Comparison of ENCODE assay signal across 1 cellular context in the genomic region with DNA sequence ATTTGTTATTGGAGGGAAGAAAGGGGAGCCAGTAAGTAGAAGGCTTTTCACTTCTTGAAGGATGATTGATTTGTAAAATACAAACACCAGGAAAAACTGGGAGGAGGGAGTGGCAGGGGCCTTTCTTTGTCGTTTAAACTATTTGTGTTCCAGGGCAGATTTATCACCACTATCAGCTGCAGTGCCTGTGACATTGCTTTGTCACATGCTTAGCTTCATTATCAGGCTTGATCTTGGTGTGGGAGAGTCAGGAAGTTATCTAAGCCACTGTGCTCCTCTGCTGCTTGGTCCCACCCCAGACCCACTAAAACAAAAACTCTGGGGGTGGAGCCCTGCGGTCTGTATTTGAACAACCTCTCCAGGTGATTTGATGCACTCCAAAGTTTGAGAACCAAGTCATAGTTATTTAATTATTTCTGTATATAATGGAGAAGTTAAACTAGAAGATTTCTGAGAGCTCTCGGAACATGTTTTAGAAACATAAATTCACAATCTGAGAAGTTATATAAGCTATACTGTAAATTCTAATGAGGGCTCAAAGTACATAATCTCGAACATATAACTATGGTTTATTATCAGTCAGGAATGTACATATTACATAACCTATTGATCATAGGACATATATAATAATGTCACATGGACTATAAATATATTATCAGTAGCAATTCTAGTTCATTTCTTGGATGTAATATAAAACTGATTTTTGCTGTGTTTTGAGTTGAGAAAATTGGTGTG.
TF ChIP-seq lines count a peak whose summit lies in the region.

No MANE protein-coding gene starts in this region.

TF ChIP-seq in K562, 482 proteins besides CTCF, POLR2A, EP300 and RAD21 (continued from another document and continues in another):
- TF ChIP-seq, protein P1, sequence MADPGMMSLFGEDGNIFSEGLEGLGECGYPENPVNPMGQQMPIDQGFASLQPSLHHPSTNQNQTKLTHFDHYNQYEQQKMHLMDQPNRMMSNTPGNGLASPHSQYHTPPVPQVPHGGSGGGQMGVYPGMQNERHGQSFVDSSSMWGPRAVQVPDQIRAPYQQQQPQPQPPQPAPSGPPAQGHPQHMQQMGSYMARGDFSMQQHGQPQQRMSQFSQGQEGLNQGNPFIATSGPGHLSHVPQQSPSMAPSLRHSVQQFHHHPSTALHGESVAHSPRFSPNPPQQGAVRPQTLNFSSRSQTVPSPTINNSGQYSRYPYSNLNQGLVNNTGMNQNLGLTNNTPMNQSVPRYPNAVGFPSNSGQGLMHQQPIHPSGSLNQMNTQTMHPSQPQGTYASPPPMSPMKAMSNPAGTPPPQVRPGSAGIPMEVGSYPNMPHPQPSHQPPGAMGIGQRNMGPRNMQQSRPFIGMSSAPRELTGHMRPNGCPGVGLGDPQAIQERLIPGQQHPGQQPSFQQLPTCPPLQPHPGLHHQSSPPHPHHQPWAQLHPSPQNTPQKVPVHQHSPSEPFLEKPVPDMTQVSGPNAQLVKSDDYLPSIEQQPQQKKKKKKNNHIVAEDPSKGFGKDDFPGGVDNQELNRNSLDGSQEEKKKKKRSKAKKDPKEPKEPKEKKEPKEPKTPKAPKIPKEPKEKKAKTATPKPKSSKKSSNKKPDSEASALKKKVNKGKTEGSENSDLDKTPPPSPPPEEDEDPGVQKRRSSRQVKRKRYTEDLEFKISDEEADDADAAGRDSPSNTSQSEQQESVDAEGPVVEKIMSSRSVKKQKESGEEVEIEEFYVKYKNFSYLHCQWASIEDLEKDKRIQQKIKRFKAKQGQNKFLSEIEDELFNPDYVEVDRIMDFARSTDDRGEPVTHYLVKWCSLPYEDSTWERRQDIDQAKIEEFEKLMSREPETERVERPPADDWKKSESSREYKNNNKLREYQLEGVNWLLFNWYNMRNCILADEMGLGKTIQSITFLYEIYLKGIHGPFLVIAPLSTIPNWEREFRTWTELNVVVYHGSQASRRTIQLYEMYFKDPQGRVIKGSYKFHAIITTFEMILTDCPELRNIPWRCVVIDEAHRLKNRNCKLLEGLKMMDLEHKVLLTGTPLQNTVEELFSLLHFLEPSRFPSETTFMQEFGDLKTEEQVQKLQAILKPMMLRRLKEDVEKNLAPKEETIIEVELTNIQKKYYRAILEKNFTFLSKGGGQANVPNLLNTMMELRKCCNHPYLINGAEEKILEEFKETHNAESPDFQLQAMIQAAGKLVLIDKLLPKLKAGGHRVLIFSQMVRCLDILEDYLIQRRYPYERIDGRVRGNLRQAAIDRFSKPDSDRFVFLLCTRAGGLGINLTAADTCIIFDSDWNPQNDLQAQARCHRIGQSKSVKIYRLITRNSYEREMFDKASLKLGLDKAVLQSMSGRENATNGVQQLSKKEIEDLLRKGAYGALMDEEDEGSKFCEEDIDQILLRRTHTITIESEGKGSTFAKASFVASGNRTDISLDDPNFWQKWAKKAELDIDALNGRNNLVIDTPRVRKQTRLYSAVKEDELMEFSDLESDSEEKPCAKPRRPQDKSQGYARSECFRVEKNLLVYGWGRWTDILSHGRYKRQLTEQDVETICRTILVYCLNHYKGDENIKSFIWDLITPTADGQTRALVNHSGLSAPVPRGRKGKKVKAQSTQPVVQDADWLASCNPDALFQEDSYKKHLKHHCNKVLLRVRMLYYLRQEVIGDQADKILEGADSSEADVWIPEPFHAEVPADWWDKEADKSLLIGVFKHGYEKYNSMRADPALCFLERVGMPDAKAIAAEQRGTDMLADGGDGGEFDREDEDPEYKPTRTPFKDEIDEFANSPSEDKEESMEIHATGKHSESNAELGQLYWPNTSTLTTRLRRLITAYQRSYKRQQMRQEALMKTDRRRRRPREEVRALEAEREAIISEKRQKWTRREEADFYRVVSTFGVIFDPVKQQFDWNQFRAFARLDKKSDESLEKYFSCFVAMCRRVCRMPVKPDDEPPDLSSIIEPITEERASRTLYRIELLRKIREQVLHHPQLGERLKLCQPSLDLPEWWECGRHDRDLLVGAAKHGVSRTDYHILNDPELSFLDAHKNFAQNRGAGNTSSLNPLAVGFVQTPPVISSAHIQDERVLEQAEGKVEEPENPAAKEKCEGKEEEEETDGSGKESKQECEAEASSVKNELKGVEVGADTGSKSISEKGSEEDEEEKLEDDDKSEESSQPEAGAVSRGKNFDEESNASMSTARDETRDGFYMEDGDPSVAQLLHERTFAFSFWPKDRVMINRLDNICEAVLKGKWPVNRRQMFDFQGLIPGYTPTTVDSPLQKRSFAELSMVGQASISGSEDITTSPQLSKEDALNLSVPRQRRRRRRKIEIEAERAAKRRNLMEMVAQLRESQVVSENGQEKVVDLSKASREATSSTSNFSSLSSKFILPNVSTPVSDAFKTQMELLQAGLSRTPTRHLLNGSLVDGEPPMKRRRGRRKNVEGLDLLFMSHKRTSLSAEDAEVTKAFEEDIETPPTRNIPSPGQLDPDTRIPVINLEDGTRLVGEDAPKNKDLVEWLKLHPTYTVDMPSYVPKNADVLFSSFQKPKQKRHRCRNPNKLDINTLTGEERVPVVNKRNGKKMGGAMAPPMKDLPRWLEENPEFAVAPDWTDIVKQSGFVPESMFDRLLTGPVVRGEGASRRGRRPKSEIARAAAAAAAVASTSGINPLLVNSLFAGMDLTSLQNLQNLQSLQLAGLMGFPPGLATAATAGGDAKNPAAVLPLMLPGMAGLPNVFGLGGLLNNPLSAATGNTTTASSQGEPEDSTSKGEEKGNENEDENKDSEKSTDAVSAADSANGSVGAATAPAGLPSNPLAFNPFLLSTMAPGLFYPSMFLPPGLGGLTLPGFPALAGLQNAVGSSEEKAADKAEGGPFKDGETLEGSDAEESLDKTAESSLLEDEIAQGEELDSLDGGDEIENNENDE (IDR thresholded peaks at IDR 0.05; ENCODE audit: low read depth, low read length): no peak
- TF ChIP-seq BACH1 (tag; IDR thresholded peaks at IDR 0.05) (no peak), JUNB (CRISPR knock-in tag; conservative IDR thresholded peaks at IDR 0.05) (no peak), CAMTA2 (CRISPR knock-in tag; conservative IDR thresholded peaks at IDR 0.05) (no peak), NR2C1 (IDR thresholded peaks at IDR 0.05) (no peak), NR2C1 (tag; IDR thresholded peaks at IDR 0.05) (no peak), HMG20B (CRISPR knock-in tag; IDR thresholded peaks at IDR 0.05) (no peak), SIN3B (IDR thresholded peaks at IDR 0.05; ENCODE audit: low read depth) (no peak), POLR2G (IDR thresholded peaks at IDR 0.05; ENCODE audit: low read depth, low read length) (no peak), CEBPG (CRISPR knock-in tag; IDR thresholded peaks at IDR 0.05) (no peak), CEBPG (tag; conservative IDR thresholded peaks at IDR 0.05 in 1 of 2, IDR thresholded peaks at IDR 0.05 in 1 of 2) (no peak), MCM5 (IDR thresholded peaks at IDR 0.05; ENCODE audit: low read depth) (no peak), ETV1 (tag; conservative IDR thresholded peaks at IDR 0.05; ENCODE audit: low read depth) (peak; percentile 91), XRCC4 (IDR thresholded peaks at IDR 0.05; ENCODE audit: extremely low read depth, insufficient read depth, insufficient read length) (no peak)
- TF ChIP-seq, protein P2, sequence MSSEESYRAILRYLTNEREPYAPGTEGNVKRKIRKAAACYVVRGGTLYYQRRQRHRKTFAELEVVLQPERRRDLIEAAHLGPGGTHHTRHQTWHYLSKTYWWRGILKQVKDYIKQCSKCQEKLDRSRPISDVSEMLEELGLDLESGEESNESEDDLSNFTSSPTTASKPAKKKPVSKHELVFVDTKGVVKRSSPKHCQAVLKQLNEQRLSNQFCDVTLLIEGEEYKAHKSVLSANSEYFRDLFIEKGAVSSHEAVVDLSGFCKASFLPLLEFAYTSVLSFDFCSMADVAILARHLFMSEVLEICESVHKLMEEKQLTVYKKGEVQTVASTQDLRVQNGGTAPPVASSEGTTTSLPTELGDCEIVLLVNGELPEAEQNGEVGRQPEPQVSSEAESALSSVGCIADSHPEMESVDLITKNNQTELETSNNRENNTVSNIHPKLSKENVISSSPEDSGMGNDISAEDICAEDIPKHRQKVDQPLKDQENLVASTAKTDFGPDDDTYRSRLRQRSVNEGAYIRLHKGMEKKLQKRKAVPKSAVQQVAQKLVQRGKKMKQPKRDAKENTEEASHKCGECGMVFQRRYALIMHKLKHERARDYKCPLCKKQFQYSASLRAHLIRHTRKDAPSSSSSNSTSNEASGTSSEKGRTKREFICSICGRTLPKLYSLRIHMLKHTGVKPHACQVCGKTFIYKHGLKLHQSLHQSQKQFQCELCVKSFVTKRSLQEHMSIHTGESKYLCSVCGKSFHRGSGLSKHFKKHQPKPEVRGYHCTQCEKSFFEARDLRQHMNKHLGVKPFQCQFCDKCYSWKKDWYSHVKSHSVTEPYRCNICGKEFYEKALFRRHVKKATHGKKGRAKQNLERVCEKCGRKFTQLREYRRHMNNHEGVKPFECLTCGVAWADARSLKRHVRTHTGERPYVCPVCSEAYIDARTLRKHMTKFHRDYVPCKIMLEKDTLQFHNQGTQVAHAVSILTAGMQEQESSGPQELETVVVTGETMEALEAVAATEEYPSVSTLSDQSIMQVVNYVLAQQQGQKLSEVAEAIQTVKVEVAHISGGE (CRISPR knock-in tag; IDR thresholded peaks at IDR 0.05): peak in 1 of 3 experiments; percentile 60; a peak in 1 of 6 replicates
- TF ChIP-seq, protein P3, sequence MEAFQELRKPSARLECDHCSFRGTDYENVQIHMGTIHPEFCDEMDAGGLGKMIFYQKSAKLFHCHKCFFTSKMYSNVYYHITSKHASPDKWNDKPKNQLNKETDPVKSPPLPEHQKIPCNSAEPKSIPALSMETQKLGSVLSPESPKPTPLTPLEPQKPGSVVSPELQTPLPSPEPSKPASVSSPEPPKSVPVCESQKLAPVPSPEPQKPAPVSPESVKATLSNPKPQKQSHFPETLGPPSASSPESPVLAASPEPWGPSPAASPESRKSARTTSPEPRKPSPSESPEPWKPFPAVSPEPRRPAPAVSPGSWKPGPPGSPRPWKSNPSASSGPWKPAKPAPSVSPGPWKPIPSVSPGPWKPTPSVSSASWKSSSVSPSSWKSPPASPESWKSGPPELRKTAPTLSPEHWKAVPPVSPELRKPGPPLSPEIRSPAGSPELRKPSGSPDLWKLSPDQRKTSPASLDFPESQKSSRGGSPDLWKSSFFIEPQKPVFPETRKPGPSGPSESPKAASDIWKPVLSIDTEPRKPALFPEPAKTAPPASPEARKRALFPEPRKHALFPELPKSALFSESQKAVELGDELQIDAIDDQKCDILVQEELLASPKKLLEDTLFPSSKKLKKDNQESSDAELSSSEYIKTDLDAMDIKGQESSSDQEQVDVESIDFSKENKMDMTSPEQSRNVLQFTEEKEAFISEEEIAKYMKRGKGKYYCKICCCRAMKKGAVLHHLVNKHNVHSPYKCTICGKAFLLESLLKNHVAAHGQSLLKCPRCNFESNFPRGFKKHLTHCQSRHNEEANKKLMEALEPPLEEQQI (IDR thresholded peaks at IDR 0.05): peak; percentile 36; the same call in 1 of the 2 replicates
- TF ChIP-seq, protein P4, sequence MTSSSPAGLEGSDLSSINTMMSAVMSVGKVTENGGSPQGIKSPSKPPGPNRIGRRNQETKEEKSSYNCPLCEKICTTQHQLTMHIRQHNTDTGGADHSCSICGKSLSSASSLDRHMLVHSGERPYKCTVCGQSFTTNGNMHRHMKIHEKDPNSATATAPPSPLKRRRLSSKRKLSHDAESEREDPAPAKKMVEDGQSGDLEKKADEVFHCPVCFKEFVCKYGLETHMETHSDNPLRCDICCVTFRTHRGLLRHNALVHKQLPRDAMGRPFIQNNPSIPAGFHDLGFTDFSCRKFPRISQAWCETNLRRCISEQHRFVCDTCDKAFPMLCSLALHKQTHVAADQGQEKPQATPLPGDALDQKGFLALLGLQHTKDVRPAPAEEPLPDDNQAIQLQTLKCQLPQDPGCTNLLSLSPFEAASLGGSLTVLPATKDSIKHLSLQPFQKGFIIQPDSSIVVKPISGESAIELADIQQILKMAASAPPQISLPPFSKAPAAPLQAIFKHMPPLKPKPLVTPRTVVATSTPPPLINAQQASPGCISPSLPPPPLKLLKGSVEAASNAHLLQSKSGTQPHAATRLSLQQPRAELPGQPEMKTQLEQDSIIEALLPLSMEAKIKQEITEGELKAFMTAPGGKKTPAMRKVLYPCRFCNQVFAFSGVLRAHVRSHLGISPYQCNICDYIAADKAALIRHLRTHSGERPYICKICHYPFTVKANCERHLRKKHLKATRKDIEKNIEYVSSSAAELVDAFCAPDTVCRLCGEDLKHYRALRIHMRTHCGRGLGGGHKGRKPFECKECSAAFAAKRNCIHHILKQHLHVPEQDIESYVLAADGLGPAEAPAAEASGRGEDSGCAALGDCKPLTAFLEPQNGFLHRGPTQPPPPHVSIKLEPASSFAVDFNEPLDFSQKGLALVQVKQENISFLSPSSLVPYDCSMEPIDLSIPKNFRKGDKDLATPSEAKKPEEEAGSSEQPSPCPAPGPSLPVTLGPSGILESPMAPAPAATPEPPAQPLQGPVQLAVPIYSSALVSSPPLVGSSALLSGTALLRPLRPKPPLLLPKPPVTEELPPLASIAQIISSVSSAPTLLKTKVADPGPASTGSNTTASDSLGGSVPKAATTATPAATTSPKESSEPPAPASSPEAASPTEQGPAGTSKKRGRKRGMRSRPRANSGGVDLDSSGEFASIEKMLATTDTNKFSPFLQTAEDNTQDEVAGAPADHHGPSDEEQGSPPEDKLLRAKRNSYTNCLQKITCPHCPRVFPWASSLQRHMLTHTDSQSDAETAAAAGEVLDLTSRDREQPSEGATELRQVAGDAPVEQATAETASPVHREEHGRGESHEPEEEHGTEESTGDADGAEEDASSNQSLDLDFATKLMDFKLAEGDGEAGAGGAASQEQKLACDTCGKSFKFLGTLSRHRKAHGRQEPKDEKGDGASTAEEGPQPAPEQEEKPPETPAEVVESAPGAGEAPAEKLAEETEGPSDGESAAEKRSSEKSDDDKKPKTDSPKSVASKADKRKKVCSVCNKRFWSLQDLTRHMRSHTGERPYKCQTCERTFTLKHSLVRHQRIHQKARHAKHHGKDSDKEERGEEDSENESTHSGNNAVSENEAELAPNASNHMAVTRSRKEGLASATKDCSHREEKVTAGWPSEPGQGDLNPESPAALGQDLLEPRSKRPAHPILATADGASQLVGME (CRISPR knock-in tag; IDR thresholded peaks at IDR 0.05): no peak
- TF ChIP-seq, protein P5, sequence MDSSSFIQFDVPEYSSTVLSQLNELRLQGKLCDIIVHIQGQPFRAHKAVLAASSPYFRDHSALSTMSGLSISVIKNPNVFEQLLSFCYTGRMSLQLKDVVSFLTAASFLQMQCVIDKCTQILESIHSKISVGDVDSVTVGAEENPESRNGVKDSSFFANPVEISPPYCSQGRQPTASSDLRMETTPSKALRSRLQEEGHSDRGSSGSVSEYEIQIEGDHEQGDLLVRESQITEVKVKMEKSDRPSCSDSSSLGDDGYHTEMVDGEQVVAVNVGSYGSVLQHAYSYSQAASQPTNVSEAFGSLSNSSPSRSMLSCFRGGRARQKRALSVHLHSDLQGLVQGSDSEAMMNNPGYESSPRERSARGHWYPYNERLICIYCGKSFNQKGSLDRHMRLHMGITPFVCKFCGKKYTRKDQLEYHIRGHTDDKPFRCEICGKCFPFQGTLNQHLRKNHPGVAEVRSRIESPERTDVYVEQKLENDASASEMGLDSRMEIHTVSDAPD (CRISPR knock-in tag; IDR thresholded peaks at IDR 0.05): no peak
- TF ChIP-seq, protein P6, sequence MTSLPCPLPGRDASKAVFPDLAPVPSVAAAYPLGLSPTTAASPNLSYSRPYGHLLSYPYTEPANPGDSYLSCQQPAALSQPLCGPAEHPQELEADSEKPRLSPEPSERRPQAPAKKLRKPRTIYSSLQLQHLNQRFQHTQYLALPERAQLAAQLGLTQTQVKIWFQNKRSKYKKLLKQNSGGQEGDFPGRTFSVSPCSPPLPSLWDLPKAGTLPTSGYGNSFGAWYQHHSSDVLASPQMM (CRISPR knock-in tag; IDR thresholded peaks at IDR 0.05): no peak
- TF ChIP-seq, protein P7, sequence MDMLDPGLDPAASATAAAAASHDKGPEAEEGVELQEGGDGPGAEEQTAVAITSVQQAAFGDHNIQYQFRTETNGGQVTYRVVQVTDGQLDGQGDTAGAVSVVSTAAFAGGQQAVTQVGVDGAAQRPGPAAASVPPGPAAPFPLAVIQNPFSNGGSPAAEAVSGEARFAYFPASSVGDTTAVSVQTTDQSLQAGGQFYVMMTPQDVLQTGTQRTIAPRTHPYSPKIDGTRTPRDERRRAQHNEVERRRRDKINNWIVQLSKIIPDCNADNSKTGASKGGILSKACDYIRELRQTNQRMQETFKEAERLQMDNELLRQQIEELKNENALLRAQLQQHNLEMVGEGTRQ (CRISPR knock-in tag; IDR thresholded peaks at IDR 0.05): peak; percentile 62
